In the genomic region with DNA sequence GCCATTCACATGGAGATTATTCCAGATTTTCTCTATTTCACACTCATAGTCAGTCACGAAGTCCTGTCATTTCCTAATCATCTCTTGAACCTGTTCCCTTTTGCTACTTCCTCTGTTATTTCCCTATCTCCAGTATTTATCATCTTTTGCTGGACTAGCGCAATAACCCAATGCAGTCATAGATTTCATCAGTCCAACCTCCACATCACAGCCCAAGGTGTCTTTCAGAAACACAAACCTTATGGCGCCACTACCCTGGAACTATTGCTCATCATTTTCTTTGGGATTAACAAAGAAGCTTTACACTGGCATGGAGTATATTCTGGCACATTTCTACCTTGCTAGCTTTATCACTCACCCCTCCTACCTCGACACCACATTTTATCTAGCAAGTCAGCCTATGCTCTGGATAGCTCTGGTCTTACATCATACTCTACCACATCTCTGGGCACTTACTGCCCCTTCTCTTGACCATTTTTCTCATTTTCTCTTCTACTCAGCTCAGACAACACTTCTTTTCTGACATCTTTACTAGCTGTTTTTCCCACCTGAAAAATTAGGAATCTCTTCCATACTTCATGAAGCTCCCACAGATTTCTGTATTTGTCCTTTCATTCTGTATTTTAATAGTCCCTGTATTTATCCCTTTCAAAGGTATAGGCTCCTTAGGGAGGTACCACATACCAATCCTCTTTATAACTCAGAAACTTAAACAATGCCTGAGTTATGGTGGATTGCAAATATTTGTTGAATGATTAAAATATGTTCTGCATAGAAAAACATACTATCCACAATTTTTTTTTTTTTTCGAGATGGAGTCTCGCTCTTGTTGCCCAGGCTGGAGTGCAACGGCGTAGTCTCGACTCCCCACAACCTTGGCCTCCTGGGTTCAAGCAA, we compare ENCODE assay signal across 23 cellular contexts.
"Had no signal": no experiment of that assay in that cellular context is flagged by ENCODE, and none has a peak within 500 bp of the region (broad histone marks: within the 10 kb centered on the region; RNA-seq: fewer than 3 reads in every experiment).

No MANE protein-coding gene starts in this region.

- H3K4me3 ChIP-seq: ascending aorta, esophagus squamous epithelium, left ventricle myocardium inferior, mucosa of descending colon, ovary, psoas muscle, tibial nerve, uterus had no signal

- H3K36me3 Mint-ChIP-seq: naive B cell had no signal

- H3K4me3 Mint-ChIP-seq: activated B cell treated with CpG ODN at 0.5 μM for 24 hours; activated CD8-positive, alpha-beta T cell treated with anti-CD3 and anti-CD28 coated beads for 36 hours; immature natural killer cell; naive B cell; stimulated activated naive CD8-positive, alpha-beta T cell treated with anti-CD3 and anti-CD28 coated beads, Interleukin-15, Interleukin-2, amounts not matched to agents 100 ng/mL and 50 ng/mL, for 24 hours; T-helper 2 cell treated with Interferon-gamma antibody and Interleukin-4, amounts not matched to agents 5 μg/mL and 100 μg/mL, for 36 hours had no signal

- H3K36me3 ChIP-seq: ascending aorta, esophagus squamous epithelium, left ventricle myocardium inferior, ovary, tibial nerve, uterus had no signal

- DNase-seq: activated B cell treated with CpG ODN at 0.5 μM for 24 hours; activated CD4-positive, alpha-beta T cell treated with anti-CD3 and anti-CD28 coated beads for 48 hours; activated CD8-positive, alpha-beta T cell treated with anti-CD3 and anti-CD28 coated beads for 36 hours; activated naive CD4-positive, alpha-beta T cell treated with anti-CD3 and anti-CD28 coated beads, Interleukin-2, amount 50 U/mL, for 16 hours; activated T-cell treated with anti-CD3 and anti-CD28 coated beads, Interleukin-2, amount 50 U/mL, for 1 hour; cerebellar nuclear complex; cortex of kidney; effector CD4-positive, alpha-beta T cell; esophagus squamous epithelium; immature natural killer cell; kidney glomerular epithelial cell; left ventricle myocardium inferior; mucosa of descending colon; naive B cell; ovary; psoas muscle; right cardiac atrium; stimulated activated CD4-positive, alpha-beta T cell treated with anti-CD3 and anti-CD28 coated beads, Interleukin-2, amount 100 ng/mL, for 48 hours; uterus had no signal

- H3K27ac ChIP-seq: ascending aorta, left ventricle myocardium inferior, ovary, psoas muscle, tibial nerve, uterus had no signal

- H3K4me1 Mint-ChIP-seq: activated B cell treated with CpG ODN at 0.5 μM for 24 hours, immature natural killer cell, naive B cell had no signal

- H3K27ac Mint-ChIP-seq: activated B cell treated with CpG ODN at 0.5 μM for 24 hours; activated CD8-positive, alpha-beta T cell treated with anti-CD3 and anti-CD28 coated beads for 36 hours; immature natural killer cell; stimulated activated naive CD8-positive, alpha-beta T cell treated with anti-CD3 and anti-CD28 coated beads, Interleukin-15, Interleukin-2, amounts not matched to agents 100 ng/mL and 50 ng/mL, for 24 hours; T-helper 2 cell treated with Interferon-gamma antibody and Interleukin-4, amounts not matched to agents 5 μg/mL and 100 μg/mL, for 36 hours had no signal

- H3K27me3 Mint-ChIP-seq: activated B cell treated with CpG ODN at 0.5 μM for 24 hours; activated CD8-positive, alpha-beta T cell treated with anti-CD3 and anti-CD28 coated beads for 36 hours; stimulated activated naive CD8-positive, alpha-beta T cell treated with anti-CD3 and anti-CD28 coated beads, Interleukin-15, Interleukin-2, amounts not matched to agents 100 ng/mL and 50 ng/mL, for 24 hours had no signal

- H3K9me3 ChIP-seq: ascending aorta, esophagus squamous epithelium, mucosa of descending colon, ovary, uterus had no signal

- ATAC-seq: activated CD8-positive, alpha-beta T cell treated with anti-CD3 and anti-CD28 coated beads for 36 hours; mucosa of descending colon; psoas muscle; right cardiac atrium had no signal

- H3K4me1 ChIP-seq: ascending aorta, left ventricle myocardium inferior, psoas muscle, tibial nerve, uterus had no signal

- H3K27me3 ChIP-seq: ascending aorta, esophagus squamous epithelium, ovary, tibial nerve, uterus had no signal

- H3K9me3 Mint-ChIP-seq: activated B cell treated with CpG ODN at 0.5 μM for 24 hours had no signal
